ENCODE assay signal across 21 cellular contexts in genomic region chr10:48651293-48651692, GRCh38.
DNase-seq lines count a peak whose midpoint lies in the region; FAIRE-seq lines count a peak whose summit lies in the region.
"Had no signal": no experiment of that assay in that cellular context is flagged by ENCODE, and none has a peak within 500 bp of the region (broad histone marks: within the 10 kb centered on the region; RNA-seq: fewer than 3 reads in every experiment).

No MANE protein-coding gene starts in this region.

- peaks cover 0 to 19% (median 0%) of the 10 kb centered on the region in 11 experiments; a peak in 4 of 22 replicates for H3K36me3 ChIP-seq in BLaER1 treated with 17β-estradiol and CSF1 and Interleukin-3, amounts not matched to agents 10 nM and 100 nM
- H3K36me3 ChIP-seq: MG63, SJSA1 had no signal

- H4K20me1 ChIP-seq in BLaER1 treated with 17β-estradiol and CSF1 and Interleukin-3, amounts not matched to agents 10 nM and 100 nM = peaks cover 0 to 10% (median 0%) of the 10 kb centered on the region in 11 experiments; a peak in 1 of 22 replicates

- in situ Hi-C loops in KBM-7 (cut with MboI; ENCODE audit: low pct_unique_long_range_greater_than_20kb, low sequenced_read_pairs) = loop anchor here (10.0 to 25.0 kb wide), 2 partner anchors 96 to 861 kb away; no protein-coding TSS in a partner anchor

- H3K9ac ChIP-seq in BLaER1 treated with 17β-estradiol and CSF1 and Interleukin-3, amounts not matched to agents 10 nM and 100 nM = peak overlapping the region in 6 of 11 experiments; percentile 5 to 68 (median 18); a peak in 5 of 22 replicates

- peak overlapping the region; percentile 63 to 98 (median 78) for H3K4me2 ChIP-seq in BLaER1 treated with 17β-estradiol and CSF1 and Interleukin-3, amounts not matched to agents 10 nM and 100 nM
- H3K4me2 ChIP-seq: GM23338, PC-9 had no signal

- peak; percentile 26 for DNase-seq in DMS53 treated with DMSO at 0.1 percent for 48 hours (lab: John Stamatoyannopoulos, UW; ENCODE audit: unreplicated experiment)
- peak; percentile 47 for DNase-seq in NCI-H510A treated with DMSO at 0.1 percent for 48 hours (lab: John Stamatoyannopoulos, UW)
- no peak for DNase-seq in NCI-H187 (lab: John Stamatoyannopoulos, UW)
- no peak for DNase-seq in RCC 7860 (ENCODE audit: low spot score)
- no peak for DNase-seq in KBM-7
- no peak for DNase-seq in T-helper 2 cell
- DNase-seq: Calu3; CD4-positive, alpha-beta memory T cell; DMS79 treated with DMSO at 0.1 percent for 48 hours; Kasumi-1; MG63; NCI-H1092 treated with DMSO at 0.1 percent for 48 hours; NCI-H187 treated with DMSO at 0.1 percent for 48 hours; NCI-H446 treated with DMSO at 0.1 percent for 48 hours; NCI-H82; PC-9; T-helper 17 cell had no signal

- peak overlapping the region in 3 of 10 experiments; percentile 27 to 44 (median 40); a peak in 5 of 20 replicates for H3K4me3 ChIP-seq in BLaER1 treated with 17β-estradiol and CSF1 and Interleukin-3, amounts not matched to agents 10 nM and 100 nM
- H3K4me3 ChIP-seq: GM23338, MG63, PC-9, SJSA1 had no signal

- FAIRE-seq in RCC 7860 (lab: Jason Lieb, UNC) = no peak

- H3K9me3 ChIP-seq in BLaER1 treated with 17β-estradiol and CSF1 and Interleukin-3, amounts not matched to agents 10 nM and 100 nM (replicated peaks in 1 of 11) = 0 out of 22 replicates have a peak, but pooled peaks cover 0 to 4% (median 0%) of the 10 kb centered on the region in 11 experiments
- H3K9me3 ChIP-seq: MG63 had no signal

- peaks cover 21 to 80% (median 58%) of the 10 kb centered on the region in 10 experiments for H3K4me1 ChIP-seq in BLaER1 treated with 17β-estradiol and CSF1 and Interleukin-3, amounts not matched to agents 10 nM and 100 nM

- H3K27me3 ChIP-seq in BLaER1 treated with 17β-estradiol and CSF1 and Interleukin-3, amounts not matched to agents 10 nM and 100 nM = peaks cover 0 to 46% (median 33%) of the 10 kb centered on the region in 11 experiments; a peak in 17 of 22 replicates
- no peaks in the 10 kb centered on the region for H3K27me3 ChIP-seq in layer of hippocampus (ENCODE audit: control insufficient read depth, insufficient read depth, low read length)
- H3K27me3 ChIP-seq: MG63 had no signal

- H3K27ac ChIP-seq in BLaER1 treated with 17β-estradiol and CSF1 and Interleukin-3, amounts not matched to agents 10 nM and 100 nM = peak overlapping the region in 3 of 11 experiments; percentile 28 to 62 (median 53); a peak in 6 of 22 replicates
- peak overlapping the region; percentile 39 for H3K27ac ChIP-seq in layer of hippocampus (ENCODE audit: low read depth, low read length)
- H3K27ac ChIP-seq: PC-9, SJSA1 had no signal

Comparison
In these comparisons a context has a peak if more than half of its experiments do, and no peak if none do; other contexts are left out.
1. DNase-seq: peak in DMS53 treated with DMSO at 0.1 percent for 48 hours (single experiment) and NCI-H510A treated with DMSO at 0.1 percent for 48 hours (single experiment); none in NCI-H187 (0 of 2), RCC 7860 (single experiment), KBM-7 (single experiment) and T-helper 2 cell (0 of 5).